ENCODE assay signal across 2 cellular contexts in genomic region chr14:52776816-52777215, GRCh38.
TF ChIP-seq lines count a peak whose summit lies in the region.

No MANE protein-coding gene starts in this region.

TF ChIP-seq in GM23338, 12 proteins besides CTCF, POLR2A, EP300 and RAD21:
- no peak for TF ChIP-seq CREB1 (CRISPR knock-in tag; IDR thresholded peaks at IDR 0.05; ENCODE audit: low read depth)
- no peak for TF ChIP-seq EZH2 (IDR thresholded peaks at IDR 0.05; ENCODE audit: low read depth, unreplicated experiment)
- TF ChIP-seq ZNF331 (CRISPR knock-in tag; IDR thresholded peaks at IDR 0.05; ENCODE audit: low read depth) = no peak
- TF ChIP-seq REST (IDR thresholded peaks at IDR 0.05; ENCODE audit: unreplicated experiment) = no peak
- no peak for TF ChIP-seq EZH2phosphoT487 (IDR thresholded peaks at IDR 0.05; ENCODE audit: unreplicated experiment)
TF ChIP-seq in GM23338: peak in this region for 0.

TF ChIP-seq in K562, 482 proteins besides CTCF, POLR2A, EP300 and RAD21:
- no peak for TF ChIP-seq CEBPB (tag; IDR thresholded peaks at IDR 0.05)
- TF ChIP-seq, protein P1, sequence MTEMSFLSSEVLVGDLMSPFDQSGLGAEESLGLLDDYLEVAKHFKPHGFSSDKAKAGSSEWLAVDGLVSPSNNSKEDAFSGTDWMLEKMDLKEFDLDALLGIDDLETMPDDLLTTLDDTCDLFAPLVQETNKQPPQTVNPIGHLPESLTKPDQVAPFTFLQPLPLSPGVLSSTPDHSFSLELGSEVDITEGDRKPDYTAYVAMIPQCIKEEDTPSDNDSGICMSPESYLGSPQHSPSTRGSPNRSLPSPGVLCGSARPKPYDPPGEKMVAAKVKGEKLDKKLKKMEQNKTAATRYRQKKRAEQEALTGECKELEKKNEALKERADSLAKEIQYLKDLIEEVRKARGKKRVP (CRISPR knock-in tag; IDR thresholded peaks at IDR 0.05) = no peak
- TF ChIP-seq MTF1 (CRISPR knock-in tag; IDR thresholded peaks at IDR 0.05; ENCODE audit: borderline replicate concordance) = no peak
- TF ChIP-seq TGIF2 (CRISPR knock-in tag; IDR thresholded peaks at IDR 0.05) = no peak
- TF ChIP-seq, protein P2, sequence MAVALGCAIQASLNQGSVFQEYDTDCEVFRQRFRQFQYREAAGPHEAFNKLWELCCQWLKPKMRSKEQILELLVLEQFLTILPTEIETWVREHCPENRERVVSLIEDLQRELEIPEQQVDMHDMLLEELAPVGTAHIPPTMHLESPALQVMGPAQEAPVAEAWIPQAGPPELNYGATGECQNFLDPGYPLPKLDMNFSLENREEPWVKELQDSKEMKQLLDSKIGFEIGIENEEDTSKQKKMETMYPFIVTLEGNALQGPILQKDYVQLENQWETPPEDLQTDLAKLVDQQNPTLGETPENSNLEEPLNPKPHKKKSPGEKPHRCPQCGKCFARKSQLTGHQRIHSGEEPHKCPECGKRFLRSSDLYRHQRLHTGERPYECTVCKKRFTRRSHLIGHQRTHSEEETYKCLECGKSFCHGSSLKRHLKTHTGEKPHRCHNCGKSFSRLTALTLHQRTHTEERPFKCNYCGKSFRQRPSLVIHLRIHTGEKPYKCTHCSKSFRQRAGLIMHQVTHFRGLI (CRISPR knock-in tag; IDR thresholded peaks at IDR 0.05) = no peak
- no peak for TF ChIP-seq RFX5 (IDR thresholded peaks at IDR 0.05; ENCODE audit: low read depth, low read length)
- TF ChIP-seq SRSF1 (IDR thresholded peaks at IDR 0.05; ENCODE audit: low read depth, low read length) = no peak
- no peak for TF ChIP-seq ZNF696 (CRISPR knock-in tag; conservative IDR thresholded peaks at IDR 0.05)
- TF ChIP-seq, protein P3, sequence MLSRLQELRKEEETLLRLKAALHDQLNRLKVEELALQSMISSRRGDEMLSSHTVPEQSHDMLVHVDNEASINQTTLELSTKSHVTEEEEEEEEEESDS (CRISPR knock-in tag; IDR thresholded peaks at IDR 0.05) = no peak
- TF ChIP-seq, protein P4, sequence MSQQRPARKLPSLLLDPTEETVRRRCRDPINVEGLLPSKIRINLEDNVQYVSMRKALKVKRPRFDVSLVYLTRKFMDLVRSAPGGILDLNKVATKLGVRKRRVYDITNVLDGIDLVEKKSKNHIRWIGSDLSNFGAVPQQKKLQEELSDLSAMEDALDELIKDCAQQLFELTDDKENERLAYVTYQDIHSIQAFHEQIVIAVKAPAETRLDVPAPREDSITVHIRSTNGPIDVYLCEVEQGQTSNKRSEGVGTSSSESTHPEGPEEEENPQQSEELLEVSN (IDR thresholded peaks at IDR 0.05; ENCODE audit: borderline replicate concordance in 1 of 2, extremely low read depth in 1 of 2, insufficient read depth in 1 of 2, insufficient read length in 1 of 2, low read depth in 1 of 2, low read length in 1 of 2, poor library complexity in 1 of 2, severe bottlenecking in 1 of 2) = no peak
- no peak for TF ChIP-seq SAP30 (IDR thresholded peaks at IDR 0.05; ENCODE audit: borderline replicate concordance, insufficient read depth, low read depth, low read length, poor library complexity, severe bottlenecking)
- TF ChIP-seq RBM14 (IDR thresholded peaks at IDR 0.05; ENCODE audit: borderline replicate concordance, insufficient read depth, low read depth, low read length) = no peak
- TF ChIP-seq MEIS2 (IDR thresholded peaks at IDR 0.05; ENCODE audit: partially characterized antibody) = no peak
- TF ChIP-seq FOXA1 (IDR thresholded peaks at IDR 0.05; ENCODE audit: borderline replicate concordance) = no peak
- TF ChIP-seq, protein P5, sequence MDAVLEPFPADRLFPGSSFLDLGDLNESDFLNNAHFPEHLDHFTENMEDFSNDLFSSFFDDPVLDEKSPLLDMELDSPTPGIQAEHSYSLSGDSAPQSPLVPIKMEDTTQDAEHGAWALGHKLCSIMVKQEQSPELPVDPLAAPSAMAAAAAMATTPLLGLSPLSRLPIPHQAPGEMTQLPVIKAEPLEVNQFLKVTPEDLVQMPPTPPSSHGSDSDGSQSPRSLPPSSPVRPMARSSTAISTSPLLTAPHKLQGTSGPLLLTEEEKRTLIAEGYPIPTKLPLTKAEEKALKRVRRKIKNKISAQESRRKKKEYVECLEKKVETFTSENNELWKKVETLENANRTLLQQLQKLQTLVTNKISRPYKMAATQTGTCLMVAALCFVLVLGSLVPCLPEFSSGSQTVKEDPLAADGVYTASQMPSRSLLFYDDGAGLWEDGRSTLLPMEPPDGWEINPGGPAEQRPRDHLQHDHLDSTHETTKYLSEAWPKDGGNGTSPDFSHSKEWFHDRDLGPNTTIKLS (IDR thresholded peaks at IDR 0.05; ENCODE audit: borderline replicate concordance, low read depth) = no peak
- no peak for TF ChIP-seq SPI1 (IDR thresholded peaks at IDR 0.05; ENCODE audit: borderline replicate concordance, low read depth, low read length)
- no peak for TF ChIP-seq HDAC1 (IDR thresholded peaks at IDR 0.05)
- no peak for TF ChIP-seq EWSR1 (IDR thresholded peaks at IDR 0.05; ENCODE audit: borderline replicate concordance, low read depth, partially characterized antibody)
- TF ChIP-seq, protein P6, sequence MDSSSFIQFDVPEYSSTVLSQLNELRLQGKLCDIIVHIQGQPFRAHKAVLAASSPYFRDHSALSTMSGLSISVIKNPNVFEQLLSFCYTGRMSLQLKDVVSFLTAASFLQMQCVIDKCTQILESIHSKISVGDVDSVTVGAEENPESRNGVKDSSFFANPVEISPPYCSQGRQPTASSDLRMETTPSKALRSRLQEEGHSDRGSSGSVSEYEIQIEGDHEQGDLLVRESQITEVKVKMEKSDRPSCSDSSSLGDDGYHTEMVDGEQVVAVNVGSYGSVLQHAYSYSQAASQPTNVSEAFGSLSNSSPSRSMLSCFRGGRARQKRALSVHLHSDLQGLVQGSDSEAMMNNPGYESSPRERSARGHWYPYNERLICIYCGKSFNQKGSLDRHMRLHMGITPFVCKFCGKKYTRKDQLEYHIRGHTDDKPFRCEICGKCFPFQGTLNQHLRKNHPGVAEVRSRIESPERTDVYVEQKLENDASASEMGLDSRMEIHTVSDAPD (CRISPR knock-in tag; IDR thresholded peaks at IDR 0.05) = no peak
